Comparison of ENCODE assay signal across 9 cellular contexts in genomic region chr2:9249036-9249800, GRCh38. TPM values are rescaled to one million over a fixed set of nuclear protein-coding genes. Genes with fewer than 3 reads are reported as not detected.
DNase-seq lines count a peak whose midpoint lies in the region; ATAC-seq, FAIRE-seq and TF ChIP-seq lines count a peak whose summit lies in the region.
"Had no signal": no experiment of that assay in that cellular context is flagged by ENCODE, and none has a peak within 500 bp of the region (broad histone marks: within the 10 kb centered on the region; RNA-seq: fewer than 3 reads in every experiment).

No MANE protein-coding gene starts in this region.

- peaks cover 13 to 45% of the 10 kb centered on the region in 2 donors for H3K4me1 ChIP-seq in ascending aorta
- H3K4me1 ChIP-seq in kidney (ENCODE audit: control insufficient read depth in 1 of 2, insufficient read depth in 1 of 2, low read depth in 1 of 2, low read length in 2 of 2): peaks cover 40 to 50% of the 10 kb centered on the region in 2 donors
- H3K4me1 ChIP-seq in transverse colon: peaks cover 36 to 82% (median 68%) of the 10 kb centered on the region in 4 donors

- TF ChIP-seq CTCF in ascending aorta (IDR thresholded peaks at IDR 0.05) (no peak), kidney (IDR thresholded peaks at IDR 0.05; ENCODE audit: borderline replicate concordance, extremely low read depth, insufficient read depth) (no peak), transverse colon (IDR thresholded peaks at IDR 0.05) (no peak)

- H3K27me3 ChIP-seq in ascending aorta: no peaks in the 10 kb centered on the region
- no peaks in the 10 kb centered on the region for H3K27me3 ChIP-seq in transverse colon

- peak; percentile 18 for TF ChIP-seq POLR2A in transverse colon (IDR thresholded peaks at IDR 0.05)

- in situ Hi-C loops in transverse colon (cut with MboI; ENCODE audit: low pct_ligation_motif_present in 1 of 4, low pct_unique_long_range_greater_than_20kb in 1 of 4, low sequenced_read_pairs in 3 of 4): no loop called here

- no peak for FAIRE-seq in kidney (lab: Jason Lieb, UNC)

- H3K36me3 ChIP-seq in ascending aorta: no peaks in the 10 kb centered on the region
- H3K36me3 ChIP-seq in kidney (ENCODE audit: control insufficient read depth in 1 of 2, insufficient read depth in 2 of 2, low read length in 2 of 2): no peaks in the 10 kb centered on the region
- H3K36me3 ChIP-seq in transverse colon: no peaks in the 10 kb centered on the region

- intact Hi-C loops in ascending aorta (cut with DNase I) (no loop called here), kidney (cut with DNase I) (no loop called here), transverse colon (cut with DNase I; ENCODE audit: low total_unique reads) (no loop called here)

- peak; percentile 58 for DNase-seq in SKM-1 treated with dmso at 0.1 percent for 144 hours (lab: John Stamatoyannopoulos, UW; ENCODE audit: unreplicated experiment)
- DNase-seq in SKM-1 (lab: John Stamatoyannopoulos, UW; ENCODE audit: unreplicated experiment): no peak
- peak in 1 of 2 donors; percentile 75 for DNase-seq in ascending aorta (ENCODE audit: low spot score in 2 of 2)
- no peak for DNase-seq in kidney
- DNase-seq in transverse colon: peak; percentile 52
- no peak for DNase-seq in DMS114 treated with DMSO at 0.1 percent for 48 hours (lab: John Stamatoyannopoulos, UW; ENCODE audit: unreplicated experiment)
- DNase-seq: activated naive CD4-positive, alpha-beta T cell treated with anti-CD3 and anti-CD28 coated beads for 36 hours had no signal

- no peak for TF ChIP-seq EP300 in transverse colon (IDR thresholded peaks at IDR 0.05; ENCODE audit: low read depth)

- no peak for ATAC-seq in GM19463 (IDR thresholded peaks at IDR 0.05; ENCODE audit: unreplicated experiment)
- ATAC-seq in GM18861 (IDR thresholded peaks at IDR 0.05; ENCODE audit: unreplicated experiment): no peak

- 66% methylated on average over 8 of the region's 10 CpGs; no CpG with 5 or more reads in 1 of the 2 donors for WGBS in transverse colon (ENCODE audit: low coverage in 1 of 2), 2 donors

- no peaks in the 10 kb centered on the region for H3K9me3 ChIP-seq in ascending aorta
- no peaks in the 10 kb centered on the region for H3K9me3 ChIP-seq in kidney (ENCODE audit: control insufficient read depth in 1 of 2, low read length in 2 of 2)
- no peaks in the 10 kb centered on the region for H3K9me3 ChIP-seq in transverse colon

- H3K4me3 ChIP-seq in ascending aorta (no peak overlapping the region), kidney (ENCODE audit: low read length in 2 of 2) (no peak overlapping the region), transverse colon (no peak overlapping the region)

- H3K9ac ChIP-seq in kidney (ENCODE audit: low read length in 2 of 2): no peak overlapping the region

- H3K27ac ChIP-seq in ascending aorta: peak overlapping the region; percentile 62 to 73
- peak overlapping the region; percentile 12 to 44 for H3K27ac ChIP-seq in kidney (ENCODE audit: low read depth in 2 of 2, low read length in 2 of 2)
- peak overlapping the region; percentile 56 to 74 (median 68) for H3K27ac ChIP-seq in transverse colon

RNA-seq across cellular contexts. Expression of gene ASAP2, which starts 42.6 kb away (rescaled TPM):
- total RNA-seq in ascending aorta (56.9 TPM), kidney (54.8 TPM), transverse colon (10 to 100 TPM; 33.2 to 62.1 (median 54.5) TPM)
- 26.2 TPM for polyA plus RNA-seq in kidney (ENCODE audit: insufficient read depth, low read depth, low replicate concordance)

Comparison
In these comparisons a context has a peak if more than half of its experiments do, and no peak if none do; other contexts are left out.
1. DNase-seq: peak in SKM-1 treated with dmso at 0.1 percent for 144 hours (single experiment) and transverse colon (single experiment); none in SKM-1 (single experiment), kidney (single experiment) and DMS114 treated with DMSO at 0.1 percent for 48 hours (single experiment).
2. Peak in every context shown above with its lines, with median percentiles within 50 percentile points of each other: H3K27ac ChIP-seq.